31 cellular contexts compared by ENCODE assay signal in the genomic region with DNA sequence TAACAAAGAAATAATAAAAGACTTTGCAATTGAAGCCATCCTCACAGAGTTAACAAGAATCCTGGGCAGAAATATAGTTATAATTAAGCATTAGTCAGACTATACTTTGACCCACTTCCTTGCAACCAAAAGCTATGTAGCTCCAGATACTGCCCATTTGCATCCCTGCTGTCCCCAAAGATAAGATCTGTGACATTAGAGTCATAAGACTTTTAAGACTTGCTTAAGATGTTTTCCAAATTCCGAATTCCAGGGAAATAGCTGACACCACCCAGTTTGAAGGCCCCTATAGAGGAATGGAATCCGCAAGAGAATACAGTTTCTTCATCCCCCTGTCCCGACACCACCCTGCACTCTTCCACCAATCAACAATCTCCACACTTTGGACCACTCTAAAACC.
"Had no signal": no experiment of that assay in that cellular context is flagged by ENCODE, and none has a peak within 500 bp of the region (broad histone marks: within the 10 kb centered on the region; RNA-seq: fewer than 3 reads in every experiment).

No MANE protein-coding gene starts in this region.

- H3K79me2 ChIP-seq: parathyroid adenoma had no signal

- H3K27me3 Mint-ChIP-seq: naive B cell; stimulated activated naive CD8-positive, alpha-beta T cell treated with anti-CD3 and anti-CD28 coated beads, Interleukin-15, amount 100 ng/mL, for 72 hours had no signal

- H3K4me2 ChIP-seq: smooth muscle cell had no signal

- H3K4me1 Mint-ChIP-seq: naive B cell; neural crest cell; stimulated activated naive CD8-positive, alpha-beta T cell treated with anti-CD3 and anti-CD28 coated beads, Interleukin-15, amount 100 ng/mL, for 72 hours had no signal

- ATAC-seq: foreskin keratinocyte; gastroesophageal sphincter; heart right ventricle; left colon; lower lobe of right lung; mucosa of descending colon; natural killer cell treated with Interleukin-12 subunit alpha and Interleukin-12 subunit beta and Interleukin-15 and Interleukin-18, amount 100 ng/mL, for 72 hours; right lobe of liver; stimulated activated naive CD8-positive, alpha-beta T cell treated with anti-CD3 and anti-CD28 coated beads, Interleukin-15, amount 100 ng/mL, for 72 hours had no signal

- H3K4me3 ChIP-seq: esophagus muscularis mucosa, gastroesophageal sphincter, heart right ventricle, left ventricle myocardium inferior, lower lobe of right lung, mucosa of descending colon, right lobe of liver, smooth muscle cell, suprapubic skin, transverse colon, vagina had no signal

- H3K9ac ChIP-seq: parathyroid adenoma had no signal

- FAIRE-seq: colon, endothelial cell of umbilical vein, islet of Langerhans had no signal

- DNase-seq: effector CD8-positive, alpha-beta T cell; foreskin keratinocyte; glutamatergic neuron; heart right ventricle; hippocampal formation; left colon; left ventricle myocardium inferior; lower lobe of right lung; mucosa of descending colon; naive B cell; right lobe of liver; stimulated activated CD4-positive, alpha-beta T cell treated with anti-CD3 and anti-CD28 coated beads, Interleukin-12 subunit alpha, Interleukin-12 subunit beta, amount 100 ng/mL, for 4 hours; stimulated activated CD4-positive, alpha-beta T cell treated with anti-CD3 and anti-CD28 coated beads, Interleukin-1b, Interleukin-23, amount 100 ng/mL, for 48 hours; stimulated activated CD4-positive, alpha-beta T cell treated with anti-CD3 and anti-CD28 coated beads, Interleukin-4, amount 100 ng/mL, for 1 hour; stimulated activated CD8-positive, alpha-beta memory T cell treated with anti-CD3 and anti-CD28 coated beads, Interleukin-4, amount 100 ng/mL, for 48 hours; stimulated activated naive CD4-positive, alpha-beta T cell; stimulated activated naive CD8-positive, alpha-beta T cell treated with anti-CD3 and anti-CD28 coated beads, Interleukin-15, amount 100 ng/mL, for 72 hours; transverse colon had no signal

- H3K36me3 Mint-ChIP-seq: natural killer cell treated with Interleukin-12 subunit alpha and Interleukin-12 subunit beta and Interleukin-15 and Interleukin-18, amount 100 ng/mL, for 72 hours had no signal

- H3K27me3 ChIP-seq: esophagus muscularis mucosa, foreskin keratinocyte, gastroesophageal sphincter, right lobe of liver, suprapubic skin, transverse colon, vagina had no signal

- H3K27ac Mint-ChIP-seq: dendritic cell treated with granulocyte-macrophage colony-stimulating factor and Interleukin-4, amounts not matched to agents 40 ng/mL and 50 ng/mL, for 4 days; naive B cell; natural killer cell treated with Interleukin-12 subunit alpha and Interleukin-12 subunit beta and Interleukin-15 and Interleukin-18, amount 100 ng/mL, for 72 hours; progenitor cell of endocrine pancreas; stimulated activated naive CD8-positive, alpha-beta T cell treated with anti-CD3 and anti-CD28 coated beads, Interleukin-15, amount 100 ng/mL, for 72 hours had no signal

- H3K27ac ChIP-seq: esophagus muscularis mucosa, foreskin keratinocyte, gastroesophageal sphincter, heart right ventricle, left ventricle myocardium inferior, lower lobe of right lung, parathyroid adenoma, right lobe of liver, suprapubic skin, transverse colon, vagina had no signal

- H3K36me3 ChIP-seq: esophagus muscularis mucosa, gastroesophageal sphincter, heart right ventricle, left ventricle myocardium inferior, lower lobe of right lung, right lobe of liver, suprapubic skin, transverse colon, vagina had no signal

- H3K4me3 Mint-ChIP-seq: dendritic cell treated with granulocyte-macrophage colony-stimulating factor and Interleukin-4, amounts not matched to agents 40 ng/mL and 50 ng/mL, for 4 days; naive B cell; natural killer cell treated with Interleukin-12 subunit alpha and Interleukin-12 subunit beta and Interleukin-15 and Interleukin-18, amount 100 ng/mL, for 72 hours; neural crest cell; stimulated activated naive CD8-positive, alpha-beta T cell treated with anti-CD3 and anti-CD28 coated beads, Interleukin-15, amount 100 ng/mL, for 72 hours had no signal

- H3K9me3 Mint-ChIP-seq: dendritic cell treated with granulocyte-macrophage colony-stimulating factor and Interleukin-4, amounts not matched to agents 40 ng/mL and 50 ng/mL, for 4 days; naive B cell; natural killer cell treated with Interleukin-12 subunit alpha and Interleukin-12 subunit beta and Interleukin-15 and Interleukin-18, amount 100 ng/mL, for 72 hours; neural crest cell; stimulated activated naive CD8-positive, alpha-beta T cell treated with anti-CD3 and anti-CD28 coated beads, Interleukin-15, amount 100 ng/mL, for 72 hours had no signal

- H3K9me3 ChIP-seq: esophagus muscularis mucosa, gastroesophageal sphincter, heart right ventricle, left ventricle myocardium inferior, lower lobe of right lung, mucosa of descending colon, right lobe of liver, suprapubic skin, transverse colon, vagina had no signal

- H3K4me1 ChIP-seq: esophagus muscularis mucosa, gastroesophageal sphincter, heart right ventricle, left ventricle myocardium inferior, lower lobe of right lung, parathyroid adenoma, right lobe of liver, suprapubic skin, transverse colon, vagina had no signal

- H2AFZ ChIP-seq: parathyroid adenoma had no signal
